Comparison of ENCODE assay signal across 21 cellular contexts in the genomic region with DNA sequence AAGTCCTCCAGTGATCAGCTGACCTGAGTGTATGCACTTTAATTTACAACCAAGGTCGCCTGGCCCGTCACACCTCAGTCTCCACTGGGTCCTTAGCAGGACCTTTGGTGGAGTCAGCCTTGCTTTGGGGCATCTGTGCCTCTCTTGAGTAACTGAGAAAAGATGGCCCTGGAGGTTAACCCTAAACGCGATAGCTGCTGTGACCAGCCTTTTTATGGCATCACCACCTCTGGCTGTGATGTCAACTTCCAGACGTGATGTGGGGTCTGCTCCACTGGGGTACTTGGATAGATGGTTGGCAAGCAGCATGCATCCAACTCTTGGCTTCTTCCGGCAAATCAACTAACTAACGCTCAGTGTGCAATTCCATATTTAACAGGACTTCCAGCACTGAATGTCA.
DNase-seq lines count a peak whose midpoint lies in the region; ATAC-seq, FAIRE-seq and TF ChIP-seq lines count a peak whose summit lies in the region.
"Had no signal": no experiment of that assay in that cellular context is flagged by ENCODE, and none has a peak within 500 bp of the region (broad histone marks: within the 10 kb centered on the region; RNA-seq: fewer than 3 reads in every experiment).

No MANE protein-coding gene starts in this region.

- H3K9me3 Mint-ChIP-seq in activated naive CD4-positive, alpha-beta T cell treated with anti-CD3 and anti-CD28 coated beads, Interleukin-2, amount 10 ng/mL, durations not matched to agents 7 days and 5 days: no peaks in the 10 kb centered on the region

- DNase-seq in activated naive CD4-positive, alpha-beta T cell treated with anti-CD3 and anti-CD28 coated beads, Interleukin-2, amount 10 ng/mL, durations not matched to agents 7 days and 5 days: peak; percentile 5
- DNase-seq in activated naive CD4-positive, alpha-beta T cell treated with anti-CD3 and anti-CD28 coated beads, Interleukin-2, amount 50 U/mL, for 16 hours: no peak
- DNase-seq in RWPE2 (ENCODE audit: low spot score) (peak; percentile 37), kidney (peak; percentile 7), spleen (peak; percentile 35), COLO668 (lab: John Stamatoyannopoulos, UW; ENCODE audit: unreplicated experiment) (no peak), substantia nigra (lab: John Stamatoyannopoulos, UW) (no peak)
- DNase-seq: AML-193; Calu3; CD4-positive, alpha-beta memory T cell; DMS 273 treated with DMSO at 0.1 percent for 48 hours; DMS53; DND-41; EL; H9 had no signal

- H3K9ac ChIP-seq in kidney (ENCODE audit: low read length in 2 of 2): no peak overlapping the region

- 92 to 95% (median 94%) methylated on average over 5 to 7 of the region's 7 CpGs for WGBS in spleen, 5 donors

- no peaks in the 10 kb centered on the region for H3K27me3 ChIP-seq in RWPE2 (ENCODE audit: insufficient read depth, poor library complexity, severe bottlenecking)
- peaks cover 0 to 2% (median 0%) of the 10 kb centered on the region in 7 donors for H3K27me3 ChIP-seq in spleen (replicated peaks in 1 of 7)

- no peak overlapping the region for H3K4me3 Mint-ChIP-seq in activated naive CD4-positive, alpha-beta T cell treated with anti-CD3 and anti-CD28 coated beads, Interleukin-2, amount 10 ng/mL, durations not matched to agents 7 days and 5 days
- H3K4me3 Mint-ChIP-seq: CD4-positive, alpha-beta memory T cell; H9 had no signal

- TF ChIP-seq POLR2A in spleen (IDR thresholded peaks at IDR 0.05): no peak

- no peak for FAIRE-seq in kidney (lab: Jason Lieb, UNC)
- FAIRE-seq: A549, GM12878, H1 had no signal

- no peaks in the 10 kb centered on the region for H3K4me1 ChIP-seq in RWPE2 (ENCODE audit: insufficient read depth, poor library complexity, severe bottlenecking)
- no peaks in the 10 kb centered on the region for H3K4me1 ChIP-seq in kidney (ENCODE audit: control insufficient read depth in 1 of 2, insufficient read depth in 1 of 2, low read depth in 1 of 2, low read length in 2 of 2)
- no peaks in the 10 kb centered on the region for H3K4me1 ChIP-seq in spleen
- H3K4me1 ChIP-seq: A549 had no signal

- H3K4me3 ChIP-seq in RWPE2 (ENCODE audit: severe bottlenecking) (no peak overlapping the region), kidney (ENCODE audit: low read length in 2 of 2) (no peak overlapping the region), spleen (no peak overlapping the region)
- H3K4me3 ChIP-seq: A549, GM12878 had no signal

- CTCF ChIA-PET in activated naive CD4-positive, alpha-beta T cell treated with anti-CD3 and anti-CD28 coated beads, Interleukin-2, amount 10 ng/mL, durations not matched to agents 7 days and 5 days (lab: Charles Lee): no interaction called here

- no peak for ATAC-seq in RWPE2 (ENCODE audit: low read depth)
- ATAC-seq in GM19351 (IDR thresholded peaks at IDR 0.05; ENCODE audit: unreplicated experiment): no peak
- ATAC-seq: A549, GM12878 had no signal

- intact Hi-C loops in kidney (cut with DNase I) (no loop called here), spleen (cut with DNase I; ENCODE audit: low total_unique reads) (no loop called here)

- H3K36me3 ChIP-seq in RWPE2 (ENCODE audit: low read depth) (no peaks in the 10 kb centered on the region), kidney (ENCODE audit: control insufficient read depth in 1 of 2, insufficient read depth in 2 of 2, low read length in 2 of 2) (no peaks in the 10 kb centered on the region), spleen (peaks cover 0 to 27% (median 0%) of the 10 kb centered on the region in 6 donors)

- H3K27me3 Mint-ChIP-seq in activated naive CD4-positive, alpha-beta T cell treated with anti-CD3 and anti-CD28 coated beads, Interleukin-2, amount 10 ng/mL, durations not matched to agents 7 days and 5 days: no peaks in the 10 kb centered on the region

- no peak overlapping the region for H3K27ac Mint-ChIP-seq in activated naive CD4-positive, alpha-beta T cell treated with anti-CD3 and anti-CD28 coated beads, Interleukin-2, amount 10 ng/mL, durations not matched to agents 7 days and 5 days
- H3K27ac Mint-ChIP-seq: H9 had no signal

- no peaks in the 10 kb centered on the region for H3K36me3 Mint-ChIP-seq in activated naive CD4-positive, alpha-beta T cell treated with anti-CD3 and anti-CD28 coated beads, Interleukin-2, amount 10 ng/mL, durations not matched to agents 7 days and 5 days
- H3K36me3 Mint-ChIP-seq: CD4-positive, alpha-beta memory T cell had no signal

- no peaks in the 10 kb centered on the region for H3K4me1 Mint-ChIP-seq in activated naive CD4-positive, alpha-beta T cell treated with anti-CD3 and anti-CD28 coated beads, Interleukin-2, amount 10 ng/mL, durations not matched to agents 7 days and 5 days
- H3K4me1 Mint-ChIP-seq: CD4-positive, alpha-beta memory T cell; H9 had no signal

- no peak overlapping the region for H3K27ac ChIP-seq in RWPE2 (ENCODE audit: poor library complexity, severe bottlenecking)
- no peak overlapping the region for H3K27ac ChIP-seq in kidney (ENCODE audit: low read depth in 2 of 2, low read length in 2 of 2)
- H3K27ac ChIP-seq in spleen: no peak overlapping the region
- no peak overlapping the region for H3K27ac ChIP-seq in substantia nigra (ENCODE audit: low read depth, low read length, poor library complexity, severe bottlenecking)
- H3K27ac ChIP-seq: 22Rv1, A549, C4-2B had no signal

- H3K9me3 ChIP-seq in RWPE2 (ENCODE audit: severe bottlenecking): no peaks in the 10 kb centered on the region
- no peaks in the 10 kb centered on the region for H3K9me3 ChIP-seq in kidney (ENCODE audit: control insufficient read depth in 1 of 2, low read length in 2 of 2)
- H3K9me3 ChIP-seq in spleen: no peaks in the 10 kb centered on the region
- H3K9me3 ChIP-seq: A549 had no signal

- TF ChIP-seq CTCF in RWPE2 (IDR thresholded peaks at IDR 0.05; ENCODE audit: poor library complexity, severe bottlenecking) (no peak), kidney (IDR thresholded peaks at IDR 0.05; ENCODE audit: borderline replicate concordance, extremely low read depth, insufficient read depth) (no peak), spleen (IDR thresholded peaks at IDR 0.05 in 8 of 11, conservative IDR thresholded peaks at IDR 0.05 in 3 of 11) (no peak)

Comparison
In these comparisons a context has a peak if more than half of its experiments do, and no peak if none do; other contexts are left out.
1. DNase-seq: peak in activated naive CD4-positive, alpha-beta T cell treated with anti-CD3 and anti-CD28 coated beads, Interleukin-2, amount 10 ng/mL, durations not matched to agents 7 days and 5 days (single experiment), RWPE2 (single experiment), kidney (single experiment) and spleen (single experiment); none in activated naive CD4-positive, alpha-beta T cell treated with anti-CD3 and anti-CD28 coated beads, Interleukin-2, amount 50 U/mL, for 16 hours (single experiment), COLO668 (single experiment) and substantia nigra (0 of 49).